ENCODE assay signal across 14 cellular contexts in the genomic region with DNA sequence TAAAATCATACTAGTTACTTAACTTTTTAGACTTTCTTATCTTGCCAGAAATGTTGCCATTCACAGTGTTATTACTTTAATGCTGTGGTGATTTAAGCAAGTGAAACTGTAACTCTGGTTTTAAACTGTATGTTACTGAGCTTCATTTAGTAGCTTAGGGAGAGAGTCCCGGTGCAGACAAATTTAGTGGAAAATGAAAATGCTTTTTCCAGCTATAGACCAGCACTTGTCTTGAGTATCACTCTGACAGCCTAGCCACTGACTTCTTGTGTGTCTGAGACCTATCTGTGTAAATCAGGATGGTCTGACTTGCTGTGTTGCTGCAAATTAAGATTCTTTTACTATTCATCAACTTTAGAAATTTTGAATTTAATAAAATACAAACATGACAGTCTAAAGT.
A peak's percentile ranks its signal among the peaks of the same experiment; 100 is the strongest.
DNase-seq lines count a peak whose midpoint lies in the region; ATAC-seq and TF ChIP-seq lines count a peak whose summit lies in the region.
"Had no signal": no experiment of that assay in that cellular context is flagged by ENCODE, and none has a peak within 500 bp of the region (broad histone marks: within the 10 kb centered on the region; RNA-seq: fewer than 3 reads in every experiment).

No MANE protein-coding gene starts in this region.

- no peak for TF ChIP-seq POLR2A in body of pancreas (IDR thresholded peaks at IDR 0.05)

- no peaks in the 10 kb centered on the region for H3K27me3 ChIP-seq in AG04450 (ENCODE audit: control insufficient read depth, insufficient read depth, low read length)
- no peaks in the 10 kb centered on the region for H3K27me3 ChIP-seq in body of pancreas
- no peaks in the 10 kb centered on the region for H3K27me3 ChIP-seq in left ventricle myocardium inferior (ENCODE audit: low read depth)
- H3K27me3 ChIP-seq: spleen had no signal

- no peak for TF ChIP-seq CTCF in AG04450 (IDR thresholded peaks at IDR 0.05; ENCODE audit: low read depth, low read length)
- no peak for TF ChIP-seq CTCF in body of pancreas (IDR thresholded peaks at IDR 0.05)
- TF ChIP-seq CTCF in left ventricle myocardium inferior (IDR thresholded peaks at IDR 0.05; ENCODE audit: borderline replicate concordance): no peak
- no peak for TF ChIP-seq CTCF in retinal pigment epithelial cell (conservative IDR thresholded peaks at IDR 0.05; ENCODE audit: low read depth, low read length)
- no peak for TF ChIP-seq CTCF in type B pancreatic cell (conservative IDR thresholded peaks at IDR 0.05)

- 28 to 77% methylated on average over 1 of the region's 1 CpG for WGBS in body of pancreas, 2 donors

- H3K36me3 ChIP-seq in body of pancreas (replicated peaks in 1 of 2; ENCODE audit: insufficient read depth in 1 of 2, low read depth in 2 of 2) (no peaks in the 10 kb centered on the region), left ventricle myocardium inferior (no peaks in the 10 kb centered on the region)
- H3K36me3 ChIP-seq: spleen had no signal

- no peaks in the 10 kb centered on the region for H3K36me3 Mint-ChIP-seq in type B pancreatic cell
- H3K36me3 Mint-ChIP-seq: natural killer cell treated with Interleukin-12 subunit alpha and Interleukin-12 subunit beta and Interleukin-15 and Interleukin-18, amount 100 ng/mL, for 72 hours had no signal

- ATAC-seq in body of pancreas: no peak
- ATAC-seq in GM18870 (IDR thresholded peaks at IDR 0.05; ENCODE audit: unreplicated experiment): no peak
- ATAC-seq in GM21367 (IDR thresholded peaks at IDR 0.05; ENCODE audit: unreplicated experiment): no peak
- ATAC-seq: natural killer cell treated with Interleukin-12 subunit alpha and Interleukin-12 subunit beta and Interleukin-15 and Interleukin-18, amount 100 ng/mL, for 72 hours had no signal

- H3K9me3 ChIP-seq in AG04450 (ENCODE audit: control insufficient read depth, insufficient read depth, low read length): no peaks in the 10 kb centered on the region
- H3K9me3 ChIP-seq in body of pancreas: no peaks in the 10 kb centered on the region
- no peaks in the 10 kb centered on the region for H3K9me3 ChIP-seq in left ventricle myocardium inferior (replicated peaks)
- H3K9me3 ChIP-seq: spleen had no signal

- H3K4me3 ChIP-seq in AG04450 (ENCODE audit: low read depth, low read length) (peak overlapping the region; percentile 48), body of pancreas (peak overlapping the region in 1 of 2 donors; percentile 14), left ventricle myocardium inferior (peak overlapping the region; percentile 58), retinal pigment epithelial cell (ENCODE audit: low read length) (peak overlapping the region; percentile 40)

- no peak for DNase-seq in AG04450 (ENCODE audit: low read depth, low spot score)
- no peak for DNase-seq in body of pancreas
- DNase-seq in left ventricle myocardium inferior: no peak
- DNase-seq in retinal pigment epithelial cell (ENCODE audit: low read depth): peak; percentile 8
- DNase-seq in NCI-H1417 treated with DMSO at 0.1 percent for 48 hours (lab: John Stamatoyannopoulos, UW): no peak
- DNase-seq in type B pancreatic cell (ENCODE audit: extremely low spot score, unreplicated experiment): no peak
- DNase-seq: activated T-cell treated with anti-CD3 and anti-CD28 coated beads, Interleukin-2, amount 50 U/mL, for 1 hour; Calu3; NCI-H1105; NCI-H345; spleen had no signal

- POLR2A ChIA-PET in AG04450 (lab: Yijun Ruan, JAX): interaction anchor here (0.8 kb wide), 1 partner anchor 339 kb away, joined by 3 read pairs; no protein-coding TSS in a partner anchor

- H3K4me1 ChIP-seq in body of pancreas (no peaks in the 10 kb centered on the region), left ventricle myocardium inferior (peaks cover 9% of the 10 kb centered on the region)
- H3K4me1 ChIP-seq: spleen had no signal

- CTCF ChIA-PET in AG04450 (lab: Charles Lee): interaction anchor here (0.5 to 1.1 kb wide), 3 partner anchors 14 to 76 kb away, joined by 3 read pairs; no protein-coding TSS in a partner anchor

- H3K4me3 Mint-ChIP-seq in type B pancreatic cell: no peak overlapping the region
- H3K4me3 Mint-ChIP-seq: natural killer cell treated with Interleukin-12 subunit alpha and Interleukin-12 subunit beta and Interleukin-15 and Interleukin-18, amount 100 ng/mL, for 72 hours had no signal

- H3K27ac ChIP-seq in AG04450 (ENCODE audit: low read depth, low read length) (no peak overlapping the region), body of pancreas (peak overlapping the region in 3 of 4 donors; percentile 18 to 54 (median 19)), left ventricle myocardium inferior (replicated peaks) (peak overlapping the region; percentile 90)
- H3K27ac ChIP-seq: spleen had no signal

- no peaks in the 10 kb centered on the region for H3K9me3 Mint-ChIP-seq in type B pancreatic cell
- H3K9me3 Mint-ChIP-seq: natural killer cell treated with Interleukin-12 subunit alpha and Interleukin-12 subunit beta and Interleukin-15 and Interleukin-18, amount 100 ng/mL, for 72 hours had no signal

- H3K27me3 Mint-ChIP-seq in type B pancreatic cell: no peaks in the 10 kb centered on the region

- H3K27ac Mint-ChIP-seq in type B pancreatic cell: no peak overlapping the region
- H3K27ac Mint-ChIP-seq: natural killer cell treated with Interleukin-12 subunit alpha and Interleukin-12 subunit beta and Interleukin-15 and Interleukin-18, amount 100 ng/mL, for 72 hours had no signal

- intact Hi-C loops in body of pancreas (cut with DNase I) (no loop called here), left ventricle myocardium inferior (cut with micrococcal nuclease) (no loop called here)

- peaks cover 7% of the 10 kb centered on the region for H3K4me1 Mint-ChIP-seq in type B pancreatic cell (ENCODE audit: unreplicated experiment)
